In the genomic region with DNA sequence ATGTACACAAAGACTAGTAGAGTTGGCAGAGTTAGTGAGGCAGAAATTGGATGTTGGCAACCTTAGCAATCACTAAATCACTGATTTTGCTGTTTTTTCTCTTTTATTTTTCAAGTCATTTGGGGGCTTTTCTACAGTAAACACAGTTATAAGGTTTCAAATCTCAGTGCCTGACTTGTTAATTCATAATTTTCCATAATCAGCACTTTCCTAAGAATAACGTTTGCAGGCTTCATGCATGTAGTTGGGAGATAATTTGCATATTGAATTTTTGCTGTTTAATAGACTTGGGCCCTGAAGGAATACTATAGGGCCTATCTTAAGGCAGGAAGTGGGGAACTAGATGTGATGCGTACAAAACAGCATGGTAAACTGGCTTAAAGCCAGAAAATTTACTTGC, we compare ENCODE assay signal across 22 cellular contexts.
"Had no signal": no experiment of that assay in that cellular context is flagged by ENCODE, and none has a peak within 500 bp of the region (broad histone marks: within the 10 kb centered on the region; RNA-seq: fewer than 3 reads in every experiment).

No MANE protein-coding gene starts in this region.

- DNase-seq: KBM-7; MG63; NCI-H1092; NCI-H1105 treated with DMSO at 0.1 percent for 48 hours; NCI-H1417 treated with DMSO at 0.1 percent for 48 hours; NCI-H146; NCI-H1694 treated with DMSO at 0.1 percent for 48 hours; NCI-H1930; NCI-H2107; NCI-H2227 treated with DMSO at 0.1 percent for 48 hours; NCI-H524; NCI-H526 treated with DMSO at 0.1 percent for 48 hours; NCI-H774; NK-92 treated with Interleukin-12 subunit alpha and Interleukin-12 subunit beta, amount 100 ng/mL, for 24 hours; PC-9; Peyer's patch; SHP77 treated with DMSO at 0.1 percent for 48 hours; SJCRH30; T-cell had no signal

- H3K36me3 Mint-ChIP-seq: IgD-negative memory B cell, T-cell had no signal

- H3K9me3 Mint-ChIP-seq: IgD-negative memory B cell; T-cell; T-helper 1 cell treated with Interleukin-12 subunit alpha and Interleukin-12 subunit beta and Interleukin-4 antibody, amounts not matched to agents 30 μg/mL and 1 μg/mL, for 36 hours had no signal

- ATAC-seq: Right ventricle myocardium inferior, T-cell had no signal

- H3K4me1 ChIP-seq: Peyer's patch, SJCRH30 had no signal

- H3K4me1 Mint-ChIP-seq: IgD-negative memory B cell, T-cell had no signal

- H3K9me3 ChIP-seq: MG63, Peyer's patch, SJCRH30 had no signal

- H3K4me3 ChIP-seq: MG63, PC-9, Peyer's patch, SJCRH30 had no signal

- H2AFZ ChIP-seq: PC-9 had no signal

- H3K36me3 ChIP-seq: MG63, Peyer's patch, SJCRH30 had no signal

- H3K27me3 ChIP-seq: MG63, Peyer's patch, SJCRH30 had no signal

- H3K4me2 ChIP-seq: PC-9 had no signal

- H3K4me3 Mint-ChIP-seq: IgD-negative memory B cell; T-cell; T-helper 1 cell treated with Interleukin-12 subunit alpha and Interleukin-12 subunit beta and Interleukin-4 antibody, amounts not matched to agents 30 μg/mL and 1 μg/mL, for 36 hours had no signal

- H3K27ac Mint-ChIP-seq: IgD-negative memory B cell; T-cell; T-helper 1 cell treated with Interleukin-12 subunit alpha and Interleukin-12 subunit beta and Interleukin-4 antibody, amounts not matched to agents 30 μg/mL and 1 μg/mL, for 36 hours had no signal

- H3K27ac ChIP-seq: PC-9, Peyer's patch, SJCRH30 had no signal
